ENCODE assay signal across 19 cellular contexts in genomic region chr4:869776-870175, GRCh38. TPM values are rescaled to one million over a fixed set of nuclear protein-coding genes. Genes with fewer than 3 reads are reported as not detected.
"Had no signal": no experiment of that assay in that cellular context is flagged by ENCODE, and none has a peak within 500 bp of the region (broad histone marks: within the 10 kb centered on the region; RNA-seq: fewer than 3 reads in every experiment).

No MANE protein-coding gene starts in this region.

- H3K4me1 Mint-ChIP-seq: stimulated activated naive B cell treated with anti-CD40 and anti-IgM and Interleukin-4, amounts not matched to agents 10 μg/mL and 1 μg/mL and 100 μg/mL, for 72 hours; stimulated activated naive CD8-positive, alpha-beta T cell treated with anti-CD3 and anti-CD28 coated beads, Interleukin-15, amount 100 ng/mL, for 72 hours had no signal

- H3K27me3 Mint-ChIP-seq: dendritic cell treated with granulocyte-macrophage colony-stimulating factor and Interleukin-4, amounts not matched to agents 40 ng/mL and 50 ng/mL, for 4 days; effector memory CD8-positive, alpha-beta T cell; naive thymus-derived CD4-positive, alpha-beta T cell; stimulated activated naive B cell treated with anti-CD40 and anti-IgM and Interleukin-4, amounts not matched to agents 10 μg/mL and 1 μg/mL and 100 μg/mL, for 72 hours; stimulated activated naive CD8-positive, alpha-beta T cell treated with anti-CD3 and anti-CD28 coated beads, Interleukin-15, amount 100 ng/mL, for 72 hours had no signal

- ATAC-seq: effector memory CD8-positive, alpha-beta T cell; gastroesophageal sphincter; naive thymus-derived CD4-positive, alpha-beta T cell; stimulated activated naive B cell treated with anti-CD40 and anti-IgM and Interleukin-4, amounts not matched to agents 10 μg/mL and 1 μg/mL and 100 μg/mL, for 72 hours; stimulated activated naive CD8-positive, alpha-beta T cell treated with anti-CD3 and anti-CD28 coated beads, Interleukin-15, amount 100 ng/mL, for 72 hours had no signal

- H3K27me3 ChIP-seq: esophagus squamous epithelium, gastroesophageal sphincter, right atrium auricular region, sigmoid colon, testis, tibial nerve had no signal

- H3K27ac ChIP-seq: esophagus squamous epithelium, gastroesophageal sphincter, right atrium auricular region, sigmoid colon, skin epidermis, testis, tibial nerve had no signal

- H3K4me1 ChIP-seq: gastroesophageal sphincter, right atrium auricular region, sigmoid colon, testis, tibial nerve had no signal

- H3K4me3 Mint-ChIP-seq: dendritic cell treated with granulocyte-macrophage colony-stimulating factor and Interleukin-4, amounts not matched to agents 40 ng/mL and 50 ng/mL, for 4 days; effector memory CD8-positive, alpha-beta T cell; stimulated activated naive B cell treated with anti-CD40 and anti-IgM and Interleukin-4, amounts not matched to agents 10 μg/mL and 1 μg/mL and 100 μg/mL, for 72 hours; stimulated activated naive CD8-positive, alpha-beta T cell treated with anti-CD3 and anti-CD28 coated beads, Interleukin-15, amount 100 ng/mL, for 72 hours had no signal

- FAIRE-seq: colon had no signal

- DNase-seq: effector memory CD8-positive, alpha-beta T cell; esophagus squamous epithelium; foreskin fibroblast; naive thymus-derived CD4-positive, alpha-beta T cell; posterior cingulate gyrus; sigmoid colon; stimulated activated CD4-positive, alpha-beta T cell treated with anti-CD3 and anti-CD28 coated beads, Interleukin-2, amount 100 ng/mL, for 24 hours; stimulated activated CD4-positive, alpha-beta T cell treated with anti-CD3 and anti-CD28 coated beads, Interleukin-4, amount 100 ng/mL, for 4 hours; stimulated activated naive B cell treated with anti-CD40 and anti-IgM and Interleukin-4, amounts not matched to agents 10 μg/mL and 1 μg/mL and 100 μg/mL, for 72 hours; stimulated activated naive CD8-positive, alpha-beta T cell treated with anti-CD3 and anti-CD28 coated beads, Interleukin-15, amount 100 ng/mL, for 72 hours; testis had no signal

- H3K9me3 ChIP-seq: esophagus squamous epithelium, gastroesophageal sphincter, right atrium auricular region, sigmoid colon, testis, tibial nerve had no signal

- H3K9me3 Mint-ChIP-seq: effector memory CD8-positive, alpha-beta T cell; stimulated activated naive B cell treated with anti-CD40 and anti-IgM and Interleukin-4, amounts not matched to agents 10 μg/mL and 1 μg/mL and 100 μg/mL, for 72 hours; stimulated activated naive CD8-positive, alpha-beta T cell treated with anti-CD3 and anti-CD28 coated beads, Interleukin-15, amount 100 ng/mL, for 72 hours had no signal

- H3K27ac Mint-ChIP-seq: dendritic cell treated with granulocyte-macrophage colony-stimulating factor and Interleukin-4, amounts not matched to agents 40 ng/mL and 50 ng/mL, for 4 days; stimulated activated naive B cell treated with anti-CD40 and anti-IgM and Interleukin-4, amounts not matched to agents 10 μg/mL and 1 μg/mL and 100 μg/mL, for 72 hours had no signal

- H3K4me3 ChIP-seq: esophagus squamous epithelium, gastroesophageal sphincter, right atrium auricular region, sigmoid colon, skin epidermis, testis, tibial nerve had no signal

RNA-seq across cellular contexts. Expression of gene CPLX1, which starts 43.8 kb away (rescaled TPM):
- total RNA-seq: lung microvascular endothelial cell, osteocyte had no signal
